In the genomic region with DNA sequence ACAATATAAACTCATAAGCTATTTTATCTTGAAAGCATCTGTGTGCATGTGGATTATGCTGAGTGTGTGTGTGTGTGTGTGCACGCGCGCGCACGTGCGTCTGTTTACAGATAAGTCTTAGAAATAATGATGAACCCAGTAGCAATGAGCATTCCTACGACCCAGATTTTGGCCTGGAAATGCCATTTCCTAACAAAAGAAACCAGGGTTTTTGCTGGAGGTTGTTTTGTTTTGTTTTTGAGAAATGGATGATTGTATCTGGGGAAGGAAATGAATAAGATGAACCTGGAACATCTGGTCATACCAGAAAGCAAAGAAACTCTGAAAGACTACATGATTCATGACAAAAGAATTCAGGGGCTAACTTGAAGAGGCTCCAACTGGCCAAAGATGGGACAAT, we compare ENCODE assay signal across 18 cellular contexts. TPM values are rescaled to one million over a fixed set of nuclear protein-coding genes. Genes with fewer than 3 reads are reported as not detected.
DNase-seq lines count a peak whose midpoint lies in the region; ATAC-seq and TF ChIP-seq lines count a peak whose summit lies in the region.
"Had no signal": no experiment of that assay in that cellular context is flagged by ENCODE, and none has a peak within 500 bp of the region (broad histone marks: within the 10 kb centered on the region; RNA-seq: fewer than 3 reads in every experiment).

No MANE protein-coding gene starts in this region.

- TF ChIP-seq CTCF in osteoblast (IDR thresholded peaks at IDR 0.05; ENCODE audit: extremely low read depth, low read depth, low read length), result no peak
- no peak for TF ChIP-seq CTCF in progenitor cell of endocrine pancreas (IDR thresholded peaks at IDR 0.05; ENCODE audit: unreplicated experiment)
- TF ChIP-seq CTCF in colonic mucosa (IDR thresholded peaks at IDR 0.05), result no peak

- peak overlapping the region; percentile 18 for H3K4me2 ChIP-seq in osteoblast (ENCODE audit: insufficient read depth, low read length)

- H2AFZ ChIP-seq in osteoblast (ENCODE audit: low read length), result no peak overlapping the region
- H2AFZ ChIP-seq: parathyroid adenoma had no signal

- no peaks in the 10 kb centered on the region for H3K9me3 ChIP-seq in osteoblast (ENCODE audit: low read depth, low read length)
- no peaks in the 10 kb centered on the region for H3K9me3 ChIP-seq in colonic mucosa
- H3K9me3 ChIP-seq: SJCRH30 had no signal

- no peak for ATAC-seq in HG02938 (IDR thresholded peaks at IDR 0.05; ENCODE audit: unreplicated experiment)

- peaks cover 5% of the 10 kb centered on the region for H3K4me1 ChIP-seq in osteoblast (ENCODE audit: insufficient read depth, low read length)
- H3K4me1 ChIP-seq in colonic mucosa, result no peaks in the 10 kb centered on the region
- H3K4me1 ChIP-seq: SJCRH30 had no signal

- no peak overlapping the region for H3K27ac Mint-ChIP-seq in progenitor cell of endocrine pancreas
- H3K27ac Mint-ChIP-seq: activated naive CD8-positive, alpha-beta T cell; CD14-positive monocyte; stimulated activated naive CD8-positive, alpha-beta T cell treated with anti-CD3 and anti-CD28 coated beads, Interleukin-15, Interleukin-2, amounts not matched to agents 100 ng/mL and 50 ng/mL, for 24 hours had no signal

- H3K36me3 Mint-ChIP-seq in progenitor cell of endocrine pancreas (ENCODE audit: insufficient read depth), result no peaks in the 10 kb centered on the region
- H3K36me3 Mint-ChIP-seq: activated naive CD8-positive, alpha-beta T cell; CD14-positive monocyte had no signal

- DNase-seq in ELR (ENCODE audit: low read depth) (peak; percentile 91), RPMI7951 (ENCODE audit: low read depth) (peak; percentile 92), epithelial cell of prostate (ENCODE audit: low read depth, low spot score) (no peak), osteoblast (ENCODE audit: insufficient read length, low spot score, missing footprints) (no peak), NOMO-1 treated with DMSO at 0.1 percent for 48 hours (lab: John Stamatoyannopoulos, UW; ENCODE audit: unreplicated experiment) (no peak), progenitor cell of endocrine pancreas (ENCODE audit: low spot score, unreplicated experiment) (no peak), colonic mucosa (no peak)
- DNase-seq: cortex of kidney, hypothalamus, mesendoderm, NCI-H146, NCI-H748 treated with DMSO at 0.1 percent for 48 hours, SJCRH30 had no signal

- no peaks in the 10 kb centered on the region for H4K20me1 ChIP-seq in osteoblast (ENCODE audit: insufficient read depth, low read length)

- H3K79me2 ChIP-seq in osteoblast (ENCODE audit: insufficient read depth, low read length), result no peaks in the 10 kb centered on the region
- H3K79me2 ChIP-seq: parathyroid adenoma had no signal

- H3K9ac ChIP-seq in colonic mucosa (ENCODE audit: low read depth in 2 of 2, low read length in 2 of 2), result no peak overlapping the region
- H3K9ac ChIP-seq: parathyroid adenoma had no signal

- intact Hi-C loops in colonic mucosa (cut with DNase I), result no loop called here

- H3K27me3 Mint-ChIP-seq in progenitor cell of endocrine pancreas, result no peaks in the 10 kb centered on the region

- no peak overlapping the region for H3K4me3 ChIP-seq in osteoblast (ENCODE audit: insufficient read depth, low read length)
- no peak overlapping the region for H3K4me3 ChIP-seq in colonic mucosa
- H3K4me3 ChIP-seq: SJCRH30 had no signal

- H3K4me1 Mint-ChIP-seq in progenitor cell of endocrine pancreas (ENCODE audit: low read depth), result peaks cover 8% of the 10 kb centered on the region
- H3K4me1 Mint-ChIP-seq: CD14-positive monocyte had no signal

- H3K4me3 Mint-ChIP-seq in progenitor cell of endocrine pancreas (ENCODE audit: low read depth), result no peak overlapping the region
- H3K4me3 Mint-ChIP-seq: activated naive CD8-positive, alpha-beta T cell; CD14-positive monocyte; stimulated activated naive CD8-positive, alpha-beta T cell treated with anti-CD3 and anti-CD28 coated beads, Interleukin-15, Interleukin-2, amounts not matched to agents 100 ng/mL and 50 ng/mL, for 24 hours had no signal

- H3K27me3 ChIP-seq in osteoblast (ENCODE audit: insufficient read depth, low read length), result no peaks in the 10 kb centered on the region
- H3K27me3 ChIP-seq in colonic mucosa, result no peaks in the 10 kb centered on the region
- H3K27me3 ChIP-seq: SJCRH30 had no signal

- peaks cover 1% of the 10 kb centered on the region for H3K9me3 Mint-ChIP-seq in progenitor cell of endocrine pancreas (ENCODE audit: low read depth)
- H3K9me3 Mint-ChIP-seq: CD14-positive monocyte; stimulated activated naive CD8-positive, alpha-beta T cell treated with anti-CD3 and anti-CD28 coated beads, Interleukin-15, Interleukin-2, amounts not matched to agents 100 ng/mL and 50 ng/mL, for 24 hours had no signal

- H3K27ac ChIP-seq in epithelial cell of prostate (peak overlapping the region; percentile 50), osteoblast (ENCODE audit: low read depth, low read length) (no peak overlapping the region), colonic mucosa (no peak overlapping the region)
- H3K27ac ChIP-seq: parathyroid adenoma, SJCRH30 had no signal

- no peaks in the 10 kb centered on the region for H3K36me3 ChIP-seq in osteoblast (ENCODE audit: insufficient read depth, low read length)
- H3K36me3 ChIP-seq in colonic mucosa, result no peaks in the 10 kb centered on the region
- H3K36me3 ChIP-seq: SJCRH30 had no signal

RNA-seq across cellular contexts. Expression of a gene that starts 22.1 kb away (rescaled TPM):
- total RNA-seq in RPMI7951 (2014; rRNA removed; shearing (Covaris generic)), result not detected in 2 replicates
- total RNA-seq in osteoblast, result not detected in 2 replicates
- not detected in 2 replicates for total RNA-seq in progenitor cell of endocrine pancreas
- total RNA-seq in colonic mucosa, result not detected

RNA-seq across cellular contexts. Expression of a gene that starts 31.9 kb away (rescaled TPM):
- total RNA-seq in RPMI7951 (2014; rRNA removed; shearing (Covaris generic)), result 0.12 TPM in 1 of 2 replicates, not detected in the other
- total RNA-seq in osteoblast (not detected in 2 replicates), progenitor cell of endocrine pancreas (not detected in 2 replicates), colonic mucosa (not detected)
- total RNA-seq: SJCRH30 had no signal

Comparison
In these comparisons a context has a peak if more than half of its experiments do, and no peak if none do; other contexts are left out.
1. DNase-seq: peak in ELR (single experiment) and RPMI7951 (single experiment); none in epithelial cell of prostate (single experiment), osteoblast (single experiment), NOMO-1 treated with DMSO at 0.1 percent for 48 hours (single experiment), progenitor cell of endocrine pancreas (single experiment) and colonic mucosa (single experiment).